In the genomic region with DNA sequence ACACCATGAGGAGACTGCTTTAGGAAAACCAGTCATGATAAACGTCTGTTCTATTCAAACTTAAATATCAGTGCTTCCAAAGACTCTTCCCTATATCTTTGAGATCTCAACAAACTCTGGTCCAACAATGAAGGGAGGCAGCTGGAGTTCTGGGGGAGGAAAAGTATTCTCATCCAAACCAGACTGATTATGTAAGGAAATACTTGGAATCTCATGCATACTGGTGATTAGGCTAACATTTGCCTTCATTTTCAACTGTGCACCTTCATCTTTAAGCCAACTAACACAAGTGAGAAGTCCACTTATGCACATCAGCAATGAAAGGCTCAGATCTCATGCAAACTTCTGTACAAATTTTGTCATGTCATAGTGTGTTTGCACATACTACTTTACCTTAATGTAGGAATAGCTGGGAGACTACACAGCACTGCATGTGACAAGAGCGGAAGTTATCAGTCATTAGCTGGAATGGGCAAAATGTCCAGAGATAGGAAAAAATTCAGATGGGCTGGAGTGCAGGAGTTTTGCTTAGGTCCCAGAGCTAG, we compare ENCODE assay signal across 11 cellular contexts.
DNase-seq lines count a peak whose midpoint lies in the region; ATAC-seq and TF ChIP-seq lines count a peak whose summit lies in the region.
"Had no signal": no experiment of that assay in that cellular context is flagged by ENCODE, and none has a peak within 500 bp of the region (broad histone marks: within the 10 kb centered on the region; RNA-seq: fewer than 3 reads in every experiment).

No MANE protein-coding gene starts in this region.

- WGBS in lung, 2 donors = 75 to 81% methylated on average over 2 of the region's 2 CpGs

- TF ChIP-seq CTCF in DOHH2 (IDR thresholded peaks at IDR 0.05; ENCODE audit: low read depth, low read length, poor library complexity, severe bottlenecking) = no peak
- no peak for TF ChIP-seq CTCF in lung (IDR thresholded peaks at IDR 0.05; ENCODE audit: control extremely low read depth, extremely low read depth)

- H3K4me1 Mint-ChIP-seq in activated T-helper 2 cell treated with anti-CD3 and anti-CD28 coated beads, Interferon-gamma antibody, Interleukin-2, Interleukin-4, amounts not matched to agents 10 μg/mL and 5 μg/mL and 100 μg/mL, durations not matched to agents 14 hours and 24 hours and 36 hours (ENCODE audit: low read depth) = peaks cover 68% of the 10 kb centered on the region

- DNase-seq in activated T-helper 2 cell treated with anti-CD3 and anti-CD28 coated beads, Interferon-gamma antibody, Interleukin-2, Interleukin-4, amounts not matched to agents 10 μg/mL and 5 μg/mL and 100 μg/mL, durations not matched to agents 14 hours and 24 hours and 36 hours (ENCODE audit: low spot score) = no peak
- DNase-seq in lung (ENCODE audit: low spot score) (no peak), NCI-H510A (lab: John Stamatoyannopoulos, UW) (no peak), substantia nigra (lab: John Stamatoyannopoulos, UW) (no peak), RKO (ENCODE audit: low spot score) (no peak)
- DNase-seq: COR-L47, H7, head of caudate nucleus had no signal

- H3K27ac ChIP-seq in ACC112 (ENCODE audit: low read depth, low read length) (peak overlapping the region; percentile 91), DOHH2 (ENCODE audit: low read depth, low read length) (peak overlapping the region; percentile 93), lung (ENCODE audit: low read depth in 1 of 2, low read length in 1 of 2) (peak overlapping the region; percentile 6 to 73), substantia nigra (ENCODE audit: low read depth, low read length, poor library complexity, severe bottlenecking) (no peak overlapping the region)

- H3F3A ChIP-seq in DOHH2 (ENCODE audit: control insufficient read depth, insufficient read depth) = peaks cover 52% of the 10 kb centered on the region

- peaks cover 26% of the 10 kb centered on the region for H3K36me3 Mint-ChIP-seq in activated T-helper 2 cell treated with anti-CD3 and anti-CD28 coated beads, Interferon-gamma antibody, Interleukin-2, Interleukin-4, amounts not matched to agents 10 μg/mL and 5 μg/mL and 100 μg/mL, durations not matched to agents 14 hours and 24 hours and 36 hours (ENCODE audit: low read depth)

- no peak overlapping the region for H3K4me3 ChIP-seq in ACC112 (ENCODE audit: low read depth, low read length)
- peak overlapping the region; percentile 51 for H3K4me3 ChIP-seq in DOHH2 (ENCODE audit: low read length)
- H3K4me3 ChIP-seq in lung = no peak overlapping the region

- no peaks in the 10 kb centered on the region for H3K27me3 Mint-ChIP-seq in activated T-helper 2 cell treated with anti-CD3 and anti-CD28 coated beads, Interferon-gamma antibody, Interleukin-2, Interleukin-4, amounts not matched to agents 10 μg/mL and 5 μg/mL and 100 μg/mL, durations not matched to agents 14 hours and 24 hours and 36 hours (ENCODE audit: low read depth)

- no peaks in the 10 kb centered on the region for H3K9me2 ChIP-seq in DOHH2 (replicated peaks; ENCODE audit: control insufficient read depth, low read length)

- intact Hi-C loops in activated T-helper 2 cell treated with anti-CD3 and anti-CD28 coated beads, Interferon-gamma antibody, Interleukin-2, Interleukin-4, amounts not matched to agents 10 μg/mL and 5 μg/mL and 100 μg/mL, durations not matched to agents 14 hours and 24 hours and 36 hours (cut with micrococcal nuclease) = no loop called here

- peak overlapping the region; percentile 97 for H3K27ac Mint-ChIP-seq in activated T-helper 2 cell treated with anti-CD3 and anti-CD28 coated beads, Interferon-gamma antibody, Interleukin-2, Interleukin-4, amounts not matched to agents 10 μg/mL and 5 μg/mL and 100 μg/mL, durations not matched to agents 14 hours and 24 hours and 36 hours

- peak overlapping the region; percentile 68 for H3K4me2 ChIP-seq in DOHH2 (ENCODE audit: low read length)

- peak overlapping the region; percentile 45 for H3K4me3 Mint-ChIP-seq in activated T-helper 2 cell treated with anti-CD3 and anti-CD28 coated beads, Interferon-gamma antibody, Interleukin-2, Interleukin-4, amounts not matched to agents 10 μg/mL and 5 μg/mL and 100 μg/mL, durations not matched to agents 14 hours and 24 hours and 36 hours (ENCODE audit: low read depth)

- H3K9me3 Mint-ChIP-seq in activated T-helper 2 cell treated with anti-CD3 and anti-CD28 coated beads, Interferon-gamma antibody, Interleukin-2, Interleukin-4, amounts not matched to agents 10 μg/mL and 5 μg/mL and 100 μg/mL, durations not matched to agents 14 hours and 24 hours and 36 hours = peaks cover 4% of the 10 kb centered on the region

- no peaks in the 10 kb centered on the region for H3K27me3 ChIP-seq in ACC112 (ENCODE audit: insufficient read depth, low read length)
- no peaks in the 10 kb centered on the region for H3K27me3 ChIP-seq in DOHH2 (ENCODE audit: control insufficient read depth, low read length)
- no peaks in the 10 kb centered on the region for H3K27me3 ChIP-seq in lung (ENCODE audit: control insufficient read depth, insufficient read depth)

- H2AFZ ChIP-seq in ACC112 (ENCODE audit: low read length, unreplicated experiment) = no peak overlapping the region

- H3K9me3 ChIP-seq in DOHH2 (ENCODE audit: control insufficient read depth, insufficient read depth, low read length) (peaks cover 5% of the 10 kb centered on the region), lung (ENCODE audit: control insufficient read depth in 2 of 2, insufficient read depth in 1 of 2, low read length in 1 of 2) (no peaks in the 10 kb centered on the region)

- peaks cover 32% of the 10 kb centered on the region for H3K4me1 ChIP-seq in ACC112 (ENCODE audit: control insufficient read depth, insufficient read depth, low read length, unreplicated experiment)
- H3K4me1 ChIP-seq in DOHH2 (ENCODE audit: control insufficient read depth, low read length) = peaks cover 90% of the 10 kb centered on the region
- peaks cover 8 to 13% of the 10 kb centered on the region in 2 donors for H3K4me1 ChIP-seq in lung (ENCODE audit: control insufficient read depth in 2 of 2, insufficient read depth in 2 of 2, low read length in 2 of 2)

- no peaks in the 10 kb centered on the region for H3K36me3 ChIP-seq in ACC112 (ENCODE audit: insufficient read depth, low read length)
- H3K36me3 ChIP-seq in DOHH2 (ENCODE audit: control insufficient read depth, low read length) = peaks cover 10% of the 10 kb centered on the region
- H3K36me3 ChIP-seq in lung (ENCODE audit: control insufficient read depth in 2 of 2, insufficient read depth in 2 of 2, low read length in 2 of 2) = peaks cover 3 to 4% of the 10 kb centered on the region in 2 donors

- ATAC-seq in lung (ENCODE audit: insufficient read depth, low FRiP score) = no peak
- no peak for ATAC-seq in HG03432 (IDR thresholded peaks at IDR 0.05; ENCODE audit: unreplicated experiment)

- H3K79me2 ChIP-seq in ACC112 (ENCODE audit: control insufficient read depth, insufficient read depth, low read length, unreplicated experiment) (no peaks in the 10 kb centered on the region), DOHH2 (ENCODE audit: control insufficient read depth, low read length) (no peaks in the 10 kb centered on the region)

- H4K20me1 ChIP-seq in DOHH2 (ENCODE audit: control insufficient read depth, insufficient read depth, low read depth, low read length) = no peaks in the 10 kb centered on the region
